Comparison of ENCODE assay signal across 14 cellular contexts in the genomic region with DNA sequence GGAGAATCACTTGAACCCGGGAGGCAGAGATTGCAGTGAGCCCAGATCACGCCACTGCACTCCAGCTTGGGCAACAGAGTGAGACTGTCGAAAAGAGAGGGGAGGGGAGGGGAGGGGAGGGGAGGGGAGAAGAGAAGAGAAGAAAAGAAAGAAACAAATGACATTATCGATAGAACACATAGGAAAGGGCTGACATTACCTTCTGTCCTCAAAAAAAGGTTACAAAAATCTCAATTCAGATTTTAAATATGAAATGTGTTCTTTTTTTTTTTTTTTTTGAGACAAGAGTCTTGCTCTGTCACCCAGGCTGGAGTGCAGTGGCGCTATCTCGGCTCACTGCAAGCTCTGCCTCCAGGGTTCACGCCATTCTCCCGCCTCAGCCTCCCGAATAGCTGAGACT. TPM values are rescaled to one million over a fixed set of nuclear protein-coding genes. Genes with fewer than 3 reads are reported as not detected.
DNase-seq lines count a peak whose midpoint lies in the region; ATAC-seq, FAIRE-seq and TF ChIP-seq lines count a peak whose summit lies in the region.
"Not testable (repeated sequence)": the region's sequence is repeated elsewhere in the genome, so short reads cannot be mapped to it uniquely, and the experiment has no call there.
"Had no signal": no experiment of that assay in that cellular context is flagged by ENCODE, and none has a peak within 500 bp of the region (broad histone marks: within the 10 kb centered on the region; RNA-seq: fewer than 3 reads in every experiment).

No MANE protein-coding gene starts in this region.

- H3K9me2 ChIP-seq in GM23338 (ENCODE audit: insufficient read depth), result not testable (repeated sequence)

- in situ Hi-C loops in HepG2 (cut with HindIII; ENCODE audit: extremely low pct_ligation_motif_present, low pct_unique_long_range_greater_than_20kb), result not testable (repeated sequence)

- TF ChIP-seq POLR2A in HepG2 (IDR thresholded peaks at IDR 0.05; ENCODE audit: insufficient read depth in 1 of 2, low read depth in 2 of 2, low read length in 2 of 2), result not testable (repeated sequence)

- H3K4me1 Mint-ChIP-seq in GM23338 (peaks cover 17% of the 10 kb centered on the region), WTC11 (peaks cover 24% of the 10 kb centered on the region)
- H3K4me1 Mint-ChIP-seq in activated T-cell treated with anti-CD3 and anti-CD28 coated beads, Interleukin-2, amount 50 U/mL, for 24 hours (ENCODE audit: low read depth), result peaks cover 52% of the 10 kb centered on the region
- H3K4me1 Mint-ChIP-seq in astrocyte (ENCODE audit: low read depth, unreplicated experiment), result not testable (repeated sequence)
- peaks cover 42% of the 10 kb centered on the region for H3K4me1 Mint-ChIP-seq in central memory CD8-positive, alpha-beta T cell
- H3K4me1 Mint-ChIP-seq in stimulated activated effector memory CD8-positive, alpha-beta T cell treated with anti-CD3 and anti-CD28 coated beads, Interleukin-12 subunit alpha, Interleukin-12 subunit beta, amount 100 ng/mL, for 72 hours, result peaks cover 37% of the 10 kb centered on the region

- POLR2A ChIA-PET in WTC11 (lab: Charles Lee), result interaction anchor here (0.7 to 0.8 kb wide), 2 partner anchors 68 to 304 kb away, joined by 5 read pairs; no protein-coding TSS in a partner anchor
- POLR2A ChIA-PET in HepG2 (lab: Yijun Ruan, JAX), result not testable (repeated sequence)

- intact Hi-C loops in HepG2 (cut with micrococcal nuclease; ENCODE audit: unreplicated experiment), result not testable (repeated sequence)

- not testable (repeated sequence) for FAIRE-seq in astrocyte (lab: Jason Lieb, UNC); HepG2 (lab: Jason Lieb, UNC)

- H4K20me1 ChIP-seq in GM23338 (replicated peaks; ENCODE audit: insufficient read depth), result peaks cover 95% of the 10 kb centered on the region
- peaks cover 94% of the 10 kb centered on the region for H4K20me1 ChIP-seq in astrocyte (ENCODE audit: insufficient read depth, low read length)
- H4K20me1 ChIP-seq in HepG2 (ENCODE audit: insufficient read depth, low read length), result peaks cover 58% of the 10 kb centered on the region

- CTCF ChIA-PET in WTC11 (lab: Charles Lee); HepG2 (lab: Yijun Ruan, JAX; ENCODE audit: low intra/inter-chr PET ratio, low total read pairs): not testable (repeated sequence)

- not testable (repeated sequence) for H3K27me3 Mint-ChIP-seq in GM23338 (ENCODE audit: insufficient read depth, low read depth, poor library complexity); WTC11 (ENCODE audit: low read depth); activated T-cell treated with anti-CD3 and anti-CD28 coated beads, Interleukin-2, amount 50 U/mL, for 24 hours; astrocyte (ENCODE audit: low read depth, unreplicated experiment); central memory CD8-positive, alpha-beta T cell

- H3K9me3 ChIP-seq in astrocyte (ENCODE audit: insufficient read depth, low read depth, low read length); HepG2 (ENCODE audit: low read length): not testable (repeated sequence)

- not testable (repeated sequence) for H3K27me3 ChIP-seq in GM23338 (ENCODE audit: insufficient read depth); astrocyte (ENCODE audit: insufficient read depth, low read length); HepG2 (ENCODE audit: control insufficient read depth in 1 of 2, insufficient read depth in 2 of 2, low read length in 2 of 2)

- BruUV-seq in HepG2 (replicated peaks; lab: Mats Ljungman, UMichigan), result not testable (repeated sequence)

- not testable (repeated sequence) for H3K9me3 Mint-ChIP-seq in GM23338; WTC11; activated T-cell treated with anti-CD3 and anti-CD28 coated beads, Interleukin-2, amount 50 U/mL, for 24 hours; astrocyte (ENCODE audit: unreplicated experiment); central memory CD8-positive, alpha-beta T cell; stimulated activated effector memory CD8-positive, alpha-beta T cell treated with anti-CD3 and anti-CD28 coated beads, Interleukin-12 subunit alpha, Interleukin-12 subunit beta, amount 100 ng/mL, for 72 hours

- H3K79me2 ChIP-seq in GM23338 (replicated peaks; ENCODE audit: insufficient read depth) (peaks cover 100% of the 10 kb centered on the region), astrocyte (ENCODE audit: insufficient read depth, low read length) (peaks cover 98% of the 10 kb centered on the region), HepG2 (ENCODE audit: insufficient read depth, low read length) (peaks cover 72% of the 10 kb centered on the region)

- peaks cover 16% of the 10 kb centered on the region for H3F3A ChIP-seq in GM23338 (replicated peaks; ENCODE audit: low read depth)

- not testable (repeated sequence) for TF ChIP-seq EP300 in HepG2 (IDR thresholded peaks at IDR 0.05; ENCODE audit: low read depth in 2 of 2, low read length in 2 of 2); HepG2 (CRISPR knock-in tag; IDR thresholded peaks at IDR 0.05; ENCODE audit: borderline replicate concordance)

- WGBS in HepG2 (ENCODE audit: low lambda C conversion rate), result 98% methylated on average over 9 of the region's 9 CpGs

- not testable (repeated sequence) for H3K4me3 ChIP-seq in GM23338; astrocyte (ENCODE audit: insufficient read depth, low read depth, low read length); HepG2 (replicated peaks in 1 of 3; ENCODE audit: insufficient read depth in 1 of 3, low read depth in 2 of 3, low read length in 3 of 3)

- TF ChIP-seq CTCF in GM23338 (conservative IDR thresholded peaks at IDR 0.05; ENCODE audit: low read depth in 2 of 2); WTC11 (IDR thresholded peaks at IDR 0.05); astrocyte (IDR thresholded peaks at IDR 0.05; ENCODE audit: insufficient read depth, low read depth, low read length); HepG2 (CRISPR knock-in tag; IDR thresholded peaks at IDR 0.05): not testable (repeated sequence)

- not testable (repeated sequence) for H3K4me3 Mint-ChIP-seq in GM23338; WTC11; activated T-cell treated with anti-CD3 and anti-CD28 coated beads, Interleukin-2, amount 50 U/mL, for 24 hours; astrocyte (ENCODE audit: unreplicated experiment); central memory CD8-positive, alpha-beta T cell; stimulated activated effector memory CD8-positive, alpha-beta T cell treated with anti-CD3 and anti-CD28 coated beads, Interleukin-12 subunit alpha, Interleukin-12 subunit beta, amount 100 ng/mL, for 72 hours

- H3K9ac ChIP-seq in astrocyte (ENCODE audit: low read length); HepG2 (ENCODE audit: insufficient read depth, low read depth, low read length): not testable (repeated sequence)

- H3K36me3 Mint-ChIP-seq in GM23338 (ENCODE audit: low read depth), result peaks cover 84% of the 10 kb centered on the region
- H3K36me3 Mint-ChIP-seq in WTC11, result peaks cover 39% of the 10 kb centered on the region
- peaks cover 91% of the 10 kb centered on the region for H3K36me3 Mint-ChIP-seq in activated T-cell treated with anti-CD3 and anti-CD28 coated beads, Interleukin-2, amount 50 U/mL, for 24 hours (ENCODE audit: low read depth)
- peaks cover 30% of the 10 kb centered on the region for H3K36me3 Mint-ChIP-seq in astrocyte (ENCODE audit: low read depth, unreplicated experiment)
- peaks cover 55% of the 10 kb centered on the region for H3K36me3 Mint-ChIP-seq in central memory CD8-positive, alpha-beta T cell (ENCODE audit: insufficient read depth)
- peaks cover 100% of the 10 kb centered on the region for H3K36me3 Mint-ChIP-seq in stimulated activated effector memory CD8-positive, alpha-beta T cell treated with anti-CD3 and anti-CD28 coated beads, Interleukin-12 subunit alpha, Interleukin-12 subunit beta, amount 100 ng/mL, for 72 hours

- not testable (repeated sequence) for H2AFZ ChIP-seq in GM23338; astrocyte (ENCODE audit: low read depth, low read length); HepG2 (ENCODE audit: low read length)

- H3K27ac ChIP-seq in GM23338 (ENCODE audit: low read depth), result 0 out of 2 replicates have a peak overlapping the region, but pooled peaks have one; percentile 42
- H3K27ac ChIP-seq in astrocyte (ENCODE audit: low read depth, low read length); HepG2 (ENCODE audit: extremely low read length, insufficient read depth, low read length): not testable (repeated sequence)

- ATAC-seq in GM23338; WTC11; central memory CD8-positive, alpha-beta T cell (replicated peaks; ENCODE audit: extremely low read depth, poor library complexity, severe bottlenecking); HepG2; stimulated activated effector memory CD8-positive, alpha-beta T cell treated with anti-CD3 and anti-CD28 coated beads, Interleukin-12 subunit alpha, Interleukin-12 subunit beta, amount 100 ng/mL, for 72 hours: not testable (repeated sequence)

- TF ChIP-seq RAD21 in HepG2 (CRISPR knock-in tag; IDR thresholded peaks at IDR 0.05), result not testable (repeated sequence)

- not testable (repeated sequence) for H3K4me1 ChIP-seq in GM23338 (ENCODE audit: insufficient read depth); astrocyte (ENCODE audit: insufficient read depth, low read length)
- peaks cover 38% of the 10 kb centered on the region for H3K4me1 ChIP-seq in HepG2 (ENCODE audit: insufficient read depth, low read length)

- DNase-seq in GM23338 (ENCODE audit: low spot score); WTC11 (ENCODE audit: low spot score); activated T-cell treated with anti-CD3 and anti-CD28 coated beads, Interleukin-2, amount 50 U/mL, for 24 hours; astrocyte (ENCODE audit: low read depth); central memory CD8-positive, alpha-beta T cell (ENCODE audit: low spot score in 2 of 2); HepG2 (ENCODE audit: low spot score); stimulated activated effector memory CD8-positive, alpha-beta T cell treated with anti-CD3 and anti-CD28 coated beads, Interleukin-12 subunit alpha, Interleukin-12 subunit beta, amount 100 ng/mL, for 72 hours (ENCODE audit: low spot score in 2 of 2): not testable (repeated sequence)

- not testable (repeated sequence) for H3K4me2 ChIP-seq in GM23338; astrocyte (ENCODE audit: low read length); HepG2 (ENCODE audit: low read depth, low read length)

- H3K36me3 ChIP-seq in GM23338 (ENCODE audit: insufficient read depth), result peaks cover 24% of the 10 kb centered on the region
- H3K36me3 ChIP-seq in astrocyte (ENCODE audit: insufficient read depth, low read length), result peaks cover 26% of the 10 kb centered on the region
- H3K36me3 ChIP-seq in HepG2 (replicated peaks in 1 of 2; ENCODE audit: control insufficient read depth in 1 of 2, insufficient read depth in 2 of 2, low read length in 2 of 2), result peaks cover 6 to 41% of the 10 kb centered on the region in 2 experiments

- not testable (repeated sequence) for H3K27ac Mint-ChIP-seq in GM23338
- H3K27ac Mint-ChIP-seq in WTC11 (peak overlapping the region; percentile 45; the same call in 1 of the 2 replicates), astrocyte (ENCODE audit: unreplicated experiment) (peak overlapping the region; percentile 53)
- peak overlapping the region; percentile 57 for H3K27ac Mint-ChIP-seq in activated T-cell treated with anti-CD3 and anti-CD28 coated beads, Interleukin-2, amount 50 U/mL, for 24 hours
- peak overlapping the region; percentile 35 for H3K27ac Mint-ChIP-seq in central memory CD8-positive, alpha-beta T cell (ENCODE audit: low read depth)
- peak overlapping the region; percentile 43 for H3K27ac Mint-ChIP-seq in stimulated activated effector memory CD8-positive, alpha-beta T cell treated with anti-CD3 and anti-CD28 coated beads, Interleukin-12 subunit alpha, Interleukin-12 subunit beta, amount 100 ng/mL, for 72 hours

RNA-seq across cellular contexts. Expression of a gene that starts 22.0 kb away (rescaled TPM):
- 86.2 and 88.5 TPM in 2 replicates for total RNA-seq in GM23338 (2014; rRNA removed; shearing (Covaris generic))
- polyA plus RNA-seq in GM23338 (2016; fragmentation: Nextera tagmentation; extraction: Ambion mirVana), result 20.4 and 22.2 TPM in 2 replicates
- total RNA-seq in WTC11 (2021), result 87.1 to 93.1 TPM (median 90.5 TPM) in 3 replicates
- total RNA-seq in astrocyte, result 73.7 and 79.8 TPM in 2 replicates
- total RNA-seq in HepG2 (2016; rRNA removed; fragmentation: Illumina TruSeq; extraction: Trizol), result 30.8 and 51.1 TPM in 2 replicates
- total RNA-seq in HepG2 (2016; cell fraction: cytosol; rRNA removed; fragmentation: Illumina TruSeq; extraction: Trizol; ENCODE audit: low read depth), result 3.3 and 4.4 TPM in 2 replicates
- total RNA-seq in HepG2 (2016; cell fraction: insoluble cytoplasmic fraction; rRNA removed; fragmentation: Illumina TruSeq; extraction: Trizol), result 33.9 and 51.5 TPM in 2 replicates
- total RNA-seq in HepG2 (2016; cell fraction: membrane; rRNA removed; fragmentation: Illumina TruSeq; extraction: Trizol), result 12.2 and 14.5 TPM in 2 replicates
- total RNA-seq in HepG2 (2016; cell fraction: nucleus; rRNA removed; fragmentation: Illumina TruSeq; extraction: Trizol), result 29.2 and 31.4 TPM in 2 replicates
- polyA plus RNA-seq in HepG2 (2011; rRNA removed), result 7.2 and 10.3 TPM in 2 replicates
- polyA plus RNA-seq in HepG2 (2011; cell fraction: cytosol; rRNA removed), result 4.2 and 7.1 TPM in 2 replicates
- 26.3 and 51.8 TPM in 2 replicates for polyA plus RNA-seq in HepG2 (2011; cell fraction: nucleus; rRNA removed)
- 13.6 and 17.8 TPM in 2 replicates for polyA plus RNA-seq in HepG2 (2012)
- 0.59 and 0.75 TPM in 2 replicates for polyA plus RNA-seq in HepG2 (2016; cell fraction: cytosol; fragmentation: Illumina TruSeq; extraction: Trizol; ENCODE audit: low read depth)
- polyA plus RNA-seq in HepG2 (2016; cell fraction: insoluble cytoplasmic fraction; fragmentation: Illumina TruSeq; extraction: Trizol; ENCODE audit: low read depth), result 27.2 and 28.3 TPM in 2 replicates
- polyA plus RNA-seq in HepG2 (2016; cell fraction: membrane; fragmentation: Illumina TruSeq; extraction: Trizol; ENCODE audit: low read depth), result 3.1 TPM in 2 replicates
- 32.0 and 35.0 TPM in 2 replicates for polyA plus RNA-seq in HepG2 (2016; cell fraction: nucleus; fragmentation: Illumina TruSeq; extraction: Trizol; ENCODE audit: insufficient read depth, low read depth)
- polyA minus RNA-seq in HepG2 (2011; rRNA and poly(A)+ RNA removed; ENCODE audit: low replicate concordance), result 16.2 and 48.5 TPM in 2 replicates
- 18.9 and 19.5 TPM in 2 replicates for polyA minus RNA-seq in HepG2 (2011; cell fraction: cytosol; rRNA and poly(A)+ RNA removed)
- polyA minus RNA-seq in HepG2 (2011; cell fraction: nucleus; rRNA and poly(A)+ RNA removed), result 25.1 and 29.7 TPM in 2 replicates

RNA-seq across cellular contexts. Expression of a gene that starts 25.3 kb away (rescaled TPM):
- total RNA-seq in GM23338 (2014; rRNA removed; shearing (Covaris generic)), result not detected in 2 replicates
- not detected in 2 replicates for polyA plus RNA-seq in GM23338 (2016; fragmentation: Nextera tagmentation; extraction: Ambion mirVana)
- total RNA-seq in WTC11 (2021), result not detected in 3 replicates
- not detected in 2 replicates for total RNA-seq in astrocyte
- not detected in 2 replicates for total RNA-seq in HepG2 (2016; rRNA removed; fragmentation: Illumina TruSeq; extraction: Trizol)
- not detected in 2 replicates for total RNA-seq in HepG2 (2016; cell fraction: cytosol; rRNA removed; fragmentation: Illumina TruSeq; extraction: Trizol; ENCODE audit: low read depth)
- not detected in 2 replicates for total RNA-seq in HepG2 (2016; cell fraction: insoluble cytoplasmic fraction; rRNA removed; fragmentation: Illumina TruSeq; extraction: Trizol)
- total RNA-seq in HepG2 (2016; cell fraction: membrane; rRNA removed; fragmentation: Illumina TruSeq; extraction: Trizol), result not detected in 2 replicates
- total RNA-seq in HepG2 (2016; cell fraction: nucleus; rRNA removed; fragmentation: Illumina TruSeq; extraction: Trizol), result not detected in 2 replicates
- polyA plus RNA-seq in HepG2 (2011; rRNA removed), result not detected in 2 replicates
- polyA plus RNA-seq in HepG2 (2011; cell fraction: cytosol; rRNA removed), result not detected in 2 replicates
- not detected in 2 replicates for polyA plus RNA-seq in HepG2 (2011; cell fraction: nucleus; rRNA removed)
- not detected in 2 replicates for polyA plus RNA-seq in HepG2 (2012)
- not detected in 2 replicates for polyA plus RNA-seq in HepG2 (2016; cell fraction: cytosol; fragmentation: Illumina TruSeq; extraction: Trizol; ENCODE audit: low read depth)
- polyA plus RNA-seq in HepG2 (2016; cell fraction: insoluble cytoplasmic fraction; fragmentation: Illumina TruSeq; extraction: Trizol; ENCODE audit: low read depth), result not detected in 2 replicates
- polyA plus RNA-seq in HepG2 (2016; cell fraction: membrane; fragmentation: Illumina TruSeq; extraction: Trizol; ENCODE audit: low read depth), result not detected in 2 replicates
- polyA plus RNA-seq in HepG2 (2016; cell fraction: nucleus; fragmentation: Illumina TruSeq; extraction: Trizol; ENCODE audit: insufficient read depth, low read depth), result not detected in 2 replicates
- not detected in 2 replicates for polyA minus RNA-seq in HepG2 (2011; rRNA and poly(A)+ RNA removed; ENCODE audit: low replicate concordance)
- polyA minus RNA-seq in HepG2 (2011; cell fraction: cytosol; rRNA and poly(A)+ RNA removed), result not detected in 2 replicates
- not detected in 2 replicates for polyA minus RNA-seq in HepG2 (2011; cell fraction: nucleus; rRNA and poly(A)+ RNA removed)
- total RNA-seq: A673; Caco-2; Calu3; CD4-positive, CD25-positive, alpha-beta regulatory T cell; CD8-positive, alpha-beta T cell had no signal
- polyA plus RNA-seq: AG04450; CD14-positive monocyte; CD4-positive, CD25-positive, alpha-beta regulatory T cell had no signal
